Comparison of ENCODE assay signal across 1 cellular context in the genomic region with DNA sequence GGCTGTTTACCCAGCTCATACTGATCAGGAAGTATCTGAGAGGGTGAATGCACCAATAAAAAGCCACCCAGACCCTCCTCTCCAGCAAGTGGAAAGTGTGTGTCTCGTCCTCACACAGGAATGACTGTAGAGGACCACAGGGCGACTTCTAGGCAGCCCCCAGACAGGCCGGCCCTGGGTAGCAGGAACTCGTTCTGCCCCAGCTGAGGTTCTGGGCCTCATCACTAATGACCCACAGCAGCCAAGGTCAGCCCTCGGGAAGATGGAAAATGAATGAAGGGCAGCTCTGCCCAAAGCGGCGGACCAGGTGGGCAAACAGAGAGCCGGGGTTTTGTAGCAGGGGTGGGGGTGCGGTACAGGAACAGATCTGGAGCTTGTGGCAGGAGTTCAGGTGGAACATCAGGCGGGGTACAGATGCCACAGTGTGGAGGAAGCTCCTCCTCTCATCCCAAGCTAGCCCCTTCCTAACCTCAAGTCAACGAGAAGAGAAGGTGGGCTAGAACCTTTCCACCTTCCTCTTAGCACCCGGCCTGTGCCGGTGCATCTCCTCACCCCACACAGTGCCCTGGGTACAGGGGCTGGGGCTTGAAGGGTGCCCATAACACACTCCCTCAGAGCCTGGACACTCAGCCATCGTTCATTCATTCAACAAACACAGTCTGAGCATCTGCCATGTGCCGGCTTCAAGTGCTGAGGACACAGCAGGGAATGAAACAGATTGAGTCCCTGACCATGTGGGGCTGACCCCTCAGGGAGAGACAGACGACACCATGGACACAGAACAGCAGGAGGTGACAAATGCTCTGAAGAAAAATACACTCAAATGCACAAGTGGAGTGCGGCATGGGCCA.
TF ChIP-seq lines count a peak whose summit lies in the region.

No MANE protein-coding gene starts in this region.

TF ChIP-seq in H1, 55 proteins besides CTCF, POLR2A, EP300 and RAD21:
- TF ChIP-seq RXRA (IDR thresholded peaks at IDR 0.05; ENCODE audit: insufficient read depth, low read depth, low read length): no peak
- TF ChIP-seq CBX8 (IDR thresholded peaks at IDR 0.05; ENCODE audit: borderline replicate concordance, low read depth, low read length): no peak
- TF ChIP-seq CEBPB (IDR thresholded peaks at IDR 0.05; ENCODE audit: low read depth, low read length): no peak
- TF ChIP-seq SIRT6 (IDR thresholded peaks at IDR 0.05; ENCODE audit: low read length): no peak
- no peak for TF ChIP-seq SUZ12 (IDR thresholded peaks at IDR 0.05; ENCODE audit: low read length)
- TF ChIP-seq GTF2F1 (IDR thresholded peaks at IDR 0.05; ENCODE audit: borderline replicate concordance, low read depth, low read length): no peak
- no peak for TF ChIP-seq BRCA1 (IDR thresholded peaks at IDR 0.05; ENCODE audit: low read depth, low read length)
- no peak for TF ChIP-seq HDAC2 (IDR thresholded peaks at IDR 0.05; ENCODE audit: borderline replicate concordance in 1 of 2, low read depth in 2 of 2, low read length in 2 of 2)
- TF ChIP-seq CREB1 (IDR thresholded peaks at IDR 0.05): no peak
- no peak for TF ChIP-seq RFX5 (IDR thresholded peaks at IDR 0.05; ENCODE audit: borderline replicate concordance, low read depth, low read length)
- TF ChIP-seq GABPA (IDR thresholded peaks at IDR 0.05; ENCODE audit: borderline replicate concordance, insufficient read depth, low read length): no peak
- TF ChIP-seq TBP (IDR thresholded peaks at IDR 0.05; ENCODE audit: low read depth, low read length): no peak
- no peak for TF ChIP-seq PHF8 (conservative IDR thresholded peaks at IDR 0.05; ENCODE audit: low read depth, low read length)
- TF ChIP-seq KDM4A (IDR thresholded peaks at IDR 0.05; ENCODE audit: low read depth, low read length, severe bottlenecking): no peak
- TF ChIP-seq SP4 (IDR thresholded peaks at IDR 0.05; ENCODE audit: low read length): no peak
- TF ChIP-seq TEAD4 (IDR thresholded peaks at IDR 0.05; ENCODE audit: low read depth, low read length): no peak
- no peak for TF ChIP-seq JUN (IDR thresholded peaks at IDR 0.05; ENCODE audit: low read depth, low read length)
